In genomic region chr6:70673054-70673453, GRCh38 we compare ENCODE assay signal across 18 cellular contexts. TPM values are rescaled to one million over a fixed set of nuclear protein-coding genes. Genes with fewer than 3 reads are reported as not detected.
DNase-seq lines count a peak whose midpoint lies in the region; ATAC-seq and TF ChIP-seq lines count a peak whose summit lies in the region.
"Had no signal": no experiment of that assay in that cellular context is flagged by ENCODE, and none has a peak within 500 bp of the region (broad histone marks: within the 10 kb centered on the region; RNA-seq: fewer than 3 reads in every experiment).

No MANE protein-coding gene starts in this region.

- peaks cover 51% of the 10 kb centered on the region for H3K4me1 ChIP-seq in Loucy (ENCODE audit: insufficient read depth, low read length, poor library complexity, severe bottlenecking)
- peaks cover 12 to 21% (median 16%) of the 10 kb centered on the region in 4 donors for H3K4me1 ChIP-seq in upper lobe of left lung

- peaks cover 63% of the 10 kb centered on the region for H3K4me1 Mint-ChIP-seq in activated CD8-positive, alpha-beta T cell treated with anti-CD3 and anti-CD28 coated beads for 36 hours (ENCODE audit: low read depth)
- H3K4me1 Mint-ChIP-seq in activated CD8-positive, alpha-beta T cell treated with anti-CD3 and anti-CD28 coated beads, Interleukin-2, amount 10 ng/mL, durations not matched to agents 7 days and 5 days (ENCODE audit: low read depth): peaks cover 52% of the 10 kb centered on the region
- peaks cover 36% of the 10 kb centered on the region for H3K4me1 Mint-ChIP-seq in progenitor cell of endocrine pancreas (ENCODE audit: low read depth)

- H4K20me1 ChIP-seq in Loucy (ENCODE audit: insufficient read depth, low read length, poor library complexity, severe bottlenecking): peaks cover 39% of the 10 kb centered on the region

- H2AFZ ChIP-seq in Loucy (ENCODE audit: low read length): no peak overlapping the region

- ATAC-seq in activated CD8-positive, alpha-beta T cell treated with anti-CD3 and anti-CD28 coated beads for 36 hours: no peak
- ATAC-seq in activated CD8-positive, alpha-beta T cell treated with anti-CD3 and anti-CD28 coated beads, Interleukin-2, amount 10 ng/mL, durations not matched to agents 7 days and 5 days: no peak
- no peak for ATAC-seq in upper lobe of left lung (ENCODE audit: low FRiP score in 2 of 2)
- ATAC-seq: A549, upper lobe of right lung had no signal

- POLR2A ChIA-PET in activated CD8-positive, alpha-beta T cell treated with anti-CD3 and anti-CD28 coated beads for 36 hours (lab: Charles Lee): interaction anchor here (0.6 to 1.2 kb wide), 3 partner anchors 9 to 131 kb away, joined by 3 to 5 read pairs (median 3); no protein-coding TSS in a partner anchor
- POLR2A ChIA-PET in activated CD8-positive, alpha-beta T cell treated with anti-CD3 and anti-CD28 coated beads, Interleukin-2, amount 10 ng/mL, durations not matched to agents 7 days and 5 days (lab: Charles Lee): interaction anchor here (0.7 to 1.4 kb wide), 3 partner anchors 22 to 260 kb away, joined by 3 to 4 read pairs (median 4); partner anchors contain the start of gene SDHAF4

- no peaks in the 10 kb centered on the region for H3K9me3 Mint-ChIP-seq in activated CD8-positive, alpha-beta T cell treated with anti-CD3 and anti-CD28 coated beads for 36 hours
- H3K9me3 Mint-ChIP-seq in activated CD8-positive, alpha-beta T cell treated with anti-CD3 and anti-CD28 coated beads, Interleukin-2, amount 10 ng/mL, durations not matched to agents 7 days and 5 days (ENCODE audit: insufficient read depth): no peaks in the 10 kb centered on the region
- H3K9me3 Mint-ChIP-seq in progenitor cell of endocrine pancreas (ENCODE audit: low read depth): no peaks in the 10 kb centered on the region
- H3K9me3 Mint-ChIP-seq: dendritic cell treated with granulocyte-macrophage colony-stimulating factor and Interleukin-4, amounts not matched to agents 40 ng/mL and 50 ng/mL, for 4 days; memory B cell; stimulated activated naive CD8-positive, alpha-beta T cell treated with anti-CD3 and anti-CD28 coated beads, Interleukin-15, Interleukin-2, amounts not matched to agents 100 ng/mL and 50 ng/mL, for 24 hours had no signal

- TF ChIP-seq CTCF in activated CD8-positive, alpha-beta T cell treated with anti-CD3 and anti-CD28 coated beads for 36 hours (IDR thresholded peaks at IDR 0.05): no peak
- TF ChIP-seq CTCF in Loucy (conservative IDR thresholded peaks at IDR 0.05; ENCODE audit: low read length) (no peak), progenitor cell of endocrine pancreas (IDR thresholded peaks at IDR 0.05; ENCODE audit: unreplicated experiment) (no peak), upper lobe of left lung (IDR thresholded peaks at IDR 0.05) (no peak)

- H3K27ac ChIP-seq in upper lobe of left lung: no peak overlapping the region
- H3K27ac ChIP-seq: A549, upper lobe of right lung had no signal

- TF ChIP-seq EP300 in upper lobe of left lung (IDR thresholded peaks at IDR 0.05): no peak

- DNase-seq in activated CD8-positive, alpha-beta T cell treated with anti-CD3 and anti-CD28 coated beads for 36 hours: no peak
- no peak for DNase-seq in activated CD8-positive, alpha-beta T cell treated with anti-CD3 and anti-CD28 coated beads, Interleukin-2, amount 10 ng/mL, durations not matched to agents 7 days and 5 days
- DNase-seq in erythroblast (lab: John Stamatoyannopoulos, UW) (peak; percentile 5 to 22), progenitor cell of endocrine pancreas (ENCODE audit: low spot score, unreplicated experiment) (no peak), NCI-H510A treated with DMSO at 0.1 percent for 48 hours (lab: John Stamatoyannopoulos, UW) (no peak), NCI-H748 (lab: John Stamatoyannopoulos, UW; ENCODE audit: unreplicated experiment) (no peak), upper lobe of left lung (no peak)
- DNase-seq: activated CD8-positive, alpha-beta memory T cell treated with anti-CD3 and anti-CD28 coated beads, Interleukin-2, amount 10 ng/mL, durations not matched to agents 7 days and 5 days; glutamatergic neuron; NCI-H2029; NCI-H446 treated with DMSO at 0.1 percent for 48 hours; SHP77 treated with DMSO at 0.1 percent for 48 hours; upper lobe of right lung had no signal

- H3K4me2 ChIP-seq in Loucy (ENCODE audit: low read depth, low read length, poor library complexity, severe bottlenecking): peak overlapping the region; percentile 99
- H3K4me2 ChIP-seq: A549 had no signal

- no peak overlapping the region for H3K4me3 Mint-ChIP-seq in activated CD8-positive, alpha-beta T cell treated with anti-CD3 and anti-CD28 coated beads for 36 hours
- H3K4me3 Mint-ChIP-seq in activated CD8-positive, alpha-beta T cell treated with anti-CD3 and anti-CD28 coated beads, Interleukin-2, amount 10 ng/mL, durations not matched to agents 7 days and 5 days: no peak overlapping the region
- no peak overlapping the region for H3K4me3 Mint-ChIP-seq in progenitor cell of endocrine pancreas (ENCODE audit: low read depth)
- H3K4me3 Mint-ChIP-seq: activated CD8-positive, alpha-beta memory T cell treated with anti-CD3 and anti-CD28 coated beads, Interleukin-2, amount 10 ng/mL, durations not matched to agents 7 days and 5 days; dendritic cell treated with granulocyte-macrophage colony-stimulating factor and Interleukin-4, amounts not matched to agents 40 ng/mL and 50 ng/mL, for 4 days; memory B cell; stimulated activated naive CD8-positive, alpha-beta T cell treated with anti-CD3 and anti-CD28 coated beads, Interleukin-15, Interleukin-2, amounts not matched to agents 100 ng/mL and 50 ng/mL, for 24 hours had no signal

- no peaks in the 10 kb centered on the region for H3K27me3 Mint-ChIP-seq in activated CD8-positive, alpha-beta T cell treated with anti-CD3 and anti-CD28 coated beads for 36 hours
- no peaks in the 10 kb centered on the region for H3K27me3 Mint-ChIP-seq in activated CD8-positive, alpha-beta T cell treated with anti-CD3 and anti-CD28 coated beads, Interleukin-2, amount 10 ng/mL, durations not matched to agents 7 days and 5 days (ENCODE audit: low read depth)
- H3K27me3 Mint-ChIP-seq in progenitor cell of endocrine pancreas: no peaks in the 10 kb centered on the region
- H3K27me3 Mint-ChIP-seq: activated CD8-positive, alpha-beta memory T cell treated with anti-CD3 and anti-CD28 coated beads, Interleukin-2, amount 10 ng/mL, durations not matched to agents 7 days and 5 days; dendritic cell treated with granulocyte-macrophage colony-stimulating factor and Interleukin-4, amounts not matched to agents 40 ng/mL and 50 ng/mL, for 4 days; memory B cell; stimulated activated naive CD8-positive, alpha-beta T cell treated with anti-CD3 and anti-CD28 coated beads, Interleukin-15, Interleukin-2, amounts not matched to agents 100 ng/mL and 50 ng/mL, for 24 hours had no signal

- intact Hi-C loops in activated CD8-positive, alpha-beta T cell treated with anti-CD3 and anti-CD28 coated beads for 36 hours (cut with micrococcal nuclease): no loop called here

- H3K36me3 ChIP-seq in Loucy (ENCODE audit: insufficient read depth, low read length) (no peaks in the 10 kb centered on the region), upper lobe of left lung (no peaks in the 10 kb centered on the region)
- H3K36me3 ChIP-seq: upper lobe of right lung had no signal

- H3K9me3 ChIP-seq in Loucy (ENCODE audit: insufficient read depth, low read depth, low read length): no peaks in the 10 kb centered on the region
- no peaks in the 10 kb centered on the region for H3K9me3 ChIP-seq in upper lobe of left lung
- H3K9me3 ChIP-seq: A549, upper lobe of right lung had no signal

- CTCF ChIA-PET in activated CD8-positive, alpha-beta T cell treated with anti-CD3 and anti-CD28 coated beads for 36 hours (lab: Charles Lee): interaction anchor here (1.0 to 3.2 kb wide), 7 partner anchors 9 to 152 kb away, joined by 3 to 9 read pairs (median 6); no protein-coding TSS in a partner anchor
- CTCF ChIA-PET in activated CD8-positive, alpha-beta T cell treated with anti-CD3 and anti-CD28 coated beads, Interleukin-2, amount 10 ng/mL, durations not matched to agents 7 days and 5 days (lab: Charles Lee): interaction anchor here (1.2 to 4.0 kb wide), 3 partner anchors 14 to 363 kb away, joined by 4 to 14 read pairs (median 4); no protein-coding TSS in a partner anchor

- peak overlapping the region; percentile 9 for H3K27ac Mint-ChIP-seq in activated CD8-positive, alpha-beta T cell treated with anti-CD3 and anti-CD28 coated beads for 36 hours
- no peak overlapping the region for H3K27ac Mint-ChIP-seq in activated CD8-positive, alpha-beta T cell treated with anti-CD3 and anti-CD28 coated beads, Interleukin-2, amount 10 ng/mL, durations not matched to agents 7 days and 5 days
- peak overlapping the region; percentile 56 for H3K27ac Mint-ChIP-seq in progenitor cell of endocrine pancreas
- H3K27ac Mint-ChIP-seq: activated CD8-positive, alpha-beta memory T cell treated with anti-CD3 and anti-CD28 coated beads, Interleukin-2, amount 10 ng/mL, durations not matched to agents 7 days and 5 days; dendritic cell treated with granulocyte-macrophage colony-stimulating factor and Interleukin-4, amounts not matched to agents 40 ng/mL and 50 ng/mL, for 4 days; stimulated activated naive CD8-positive, alpha-beta T cell treated with anti-CD3 and anti-CD28 coated beads, Interleukin-15, Interleukin-2, amounts not matched to agents 100 ng/mL and 50 ng/mL, for 24 hours had no signal

- H3K9ac ChIP-seq in Loucy (ENCODE audit: low read depth, low read length, poor library complexity, severe bottlenecking): peak overlapping the region; percentile 21

- 63 to 70% methylated on average over 2 of the region's 2 CpGs for WGBS in upper lobe of left lung, 2 donors

- peak overlapping the region; percentile 76 for H3K4me3 ChIP-seq in Loucy (ENCODE audit: low read length, poor library complexity, severe bottlenecking)
- no peak overlapping the region for H3K4me3 ChIP-seq in upper lobe of left lung
- H3K4me3 ChIP-seq: A549, upper lobe of right lung had no signal

- TF ChIP-seq POLR2A in erythroblast (IDR thresholded peaks at IDR 0.05; ENCODE audit: low read length): no peak
- TF ChIP-seq POLR2A in upper lobe of left lung (IDR thresholded peaks at IDR 0.05): no peak

- peaks cover 3% of the 10 kb centered on the region for H3K36me3 Mint-ChIP-seq in activated CD8-positive, alpha-beta T cell treated with anti-CD3 and anti-CD28 coated beads for 36 hours (ENCODE audit: low read depth)
- peaks cover 37% of the 10 kb centered on the region for H3K36me3 Mint-ChIP-seq in activated CD8-positive, alpha-beta T cell treated with anti-CD3 and anti-CD28 coated beads, Interleukin-2, amount 10 ng/mL, durations not matched to agents 7 days and 5 days (ENCODE audit: low read depth)
- H3K36me3 Mint-ChIP-seq in progenitor cell of endocrine pancreas (ENCODE audit: insufficient read depth): no peaks in the 10 kb centered on the region
- H3K36me3 Mint-ChIP-seq: memory B cell had no signal

- H3K9me2 ChIP-seq in Loucy (replicated peaks; ENCODE audit: low read depth, low read length): no peaks in the 10 kb centered on the region

- H3F3A ChIP-seq in Loucy (ENCODE audit: low read depth): no peaks in the 10 kb centered on the region

- H3K27me3 ChIP-seq in Loucy (ENCODE audit: insufficient read depth, low read length, poor library complexity, severe bottlenecking): no peaks in the 10 kb centered on the region
- H3K27me3 ChIP-seq in upper lobe of left lung: no peaks in the 10 kb centered on the region
- H3K27me3 ChIP-seq: upper lobe of right lung had no signal

- H3K79me2 ChIP-seq in Loucy (ENCODE audit: insufficient read depth, low read length): peaks cover 80% of the 10 kb centered on the region

RNA-seq across cellular contexts. Expression of gene SMAP1, which starts 5.4 kb away (rescaled TPM):
- total RNA-seq in activated CD8-positive, alpha-beta T cell treated with anti-CD3 and anti-CD28 coated beads for 36 hours: 10 to 100 TPM; 24.1 to 26.3 TPM
- 10 to 100 TPM; 36.3 to 38.7 TPM for total RNA-seq in activated CD8-positive, alpha-beta T cell treated with anti-CD3 and anti-CD28 coated beads, Interleukin-2, amount 10 ng/mL, durations not matched to agents 7 days and 5 days
- total RNA-seq in progenitor cell of endocrine pancreas (32.8 and 34.1 TPM in 2 replicates), upper lobe of left lung (10 to 100 TPM; 16.3 to 34.4 (median 21.7) TPM)

Comparison
In these comparisons a context has a peak if more than half of its experiments do, and no peak if none do; other contexts are left out.
1. DNase-seq: peak in erythroblast (2 of 2); none in activated CD8-positive, alpha-beta T cell treated with anti-CD3 and anti-CD28 coated beads for 36 hours (single experiment), activated CD8-positive, alpha-beta T cell treated with anti-CD3 and anti-CD28 coated beads, Interleukin-2, amount 10 ng/mL, durations not matched to agents 7 days and 5 days (single experiment), progenitor cell of endocrine pancreas (single experiment), NCI-H510A treated with DMSO at 0.1 percent for 48 hours (single experiment), NCI-H748 (single experiment) and upper lobe of left lung (0 of 2).